ENCODE assay signal across 16 cellular contexts in the genomic region with DNA sequence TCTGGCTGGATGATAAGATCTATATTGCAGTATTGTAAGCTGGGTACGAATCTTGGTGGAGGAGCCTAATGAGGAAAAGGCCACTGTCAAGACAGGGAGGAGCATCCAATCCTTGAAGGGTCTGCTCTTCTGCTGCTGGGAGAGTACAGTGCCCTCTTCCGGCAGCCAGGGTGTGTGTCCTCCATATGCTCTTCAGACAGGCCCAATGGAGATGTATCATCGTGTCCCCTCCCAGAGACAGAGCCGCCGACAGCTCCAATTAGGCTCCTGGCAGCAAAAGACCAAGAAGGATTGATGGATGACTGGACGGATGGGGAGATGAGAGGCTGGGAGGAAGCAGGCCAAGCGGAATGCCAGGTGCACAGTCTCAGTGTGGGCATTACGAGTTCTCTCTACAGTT. TPM values are rescaled to one million over a fixed set of nuclear protein-coding genes. Genes with fewer than 3 reads are reported as not detected.
DNase-seq lines count a peak whose midpoint lies in the region; ATAC-seq and TF ChIP-seq lines count a peak whose summit lies in the region.
"Had no signal": no experiment of that assay in that cellular context is flagged by ENCODE, and none has a peak within 500 bp of the region (broad histone marks: within the 10 kb centered on the region; RNA-seq: fewer than 3 reads in every experiment).

No MANE protein-coding gene starts in this region.

- no peak overlapping the region for H3K27ac ChIP-seq in C4-2B
- H3K27ac ChIP-seq: BLaER1, parathyroid adenoma had no signal

- H3K36me3 ChIP-seq in H7 (replicated peaks; ENCODE audit: control insufficient read depth, insufficient read depth, low read length), result no peaks in the 10 kb centered on the region
- H3K36me3 ChIP-seq: BLaER1 had no signal

- DNase-seq in H7 (peak; percentile 61), RKO (ENCODE audit: low spot score) (peak; percentile 5), kidney tubule cell (ENCODE audit: low spot score) (peak; percentile 4)
- DNase-seq in stimulated activated CD4-positive, alpha-beta T cell treated with anti-CD3 and anti-CD28 coated beads, Interleukin-15, amount 100 ng/mL, for 24 hours, result no peak
- DNase-seq: activated CD4-positive, alpha-beta T cell treated with anti-CD3 and anti-CD28 coated beads, Interleukin-2, amount 50 U/mL, for 48 hours; activated T-cell treated with anti-CD3 and anti-CD28 coated beads, Interleukin-2, amount 50 U/mL, for 48 hours; amniotic stem cell; kidney; mucosa of descending colon; NCI-H1048; Right ventricle myocardium superior had no signal

- TF ChIP-seq CTCF in C4-2B (conservative IDR thresholded peaks at IDR 0.05), result peak; percentile 60

- no peak for ATAC-seq in GM21723 (IDR thresholded peaks at IDR 0.05; ENCODE audit: unreplicated experiment)
- no peak for ATAC-seq in GM18868 (IDR thresholded peaks at IDR 0.05; ENCODE audit: unreplicated experiment)
- ATAC-seq: mucosa of descending colon had no signal

- H3K4me3 ChIP-seq in H7 (ENCODE audit: insufficient read depth, low read depth, low read length), result no peak overlapping the region
- H3K4me3 ChIP-seq: BLaER1, mucosa of descending colon had no signal

- H3K27me3 ChIP-seq in H7 (ENCODE audit: control insufficient read depth, insufficient read depth, low read length), result no peaks in the 10 kb centered on the region
- H3K27me3 ChIP-seq: BLaER1 had no signal

RNA-seq across cellular contexts. Expression of a gene that starts 51.6 kb away (rescaled TPM):
- not detected in 2 replicates for total RNA-seq in H7 (2014; rRNA removed; shearing (Covaris generic))
- total RNA-seq: Right ventricle myocardium superior had no signal
